In the genomic region with DNA sequence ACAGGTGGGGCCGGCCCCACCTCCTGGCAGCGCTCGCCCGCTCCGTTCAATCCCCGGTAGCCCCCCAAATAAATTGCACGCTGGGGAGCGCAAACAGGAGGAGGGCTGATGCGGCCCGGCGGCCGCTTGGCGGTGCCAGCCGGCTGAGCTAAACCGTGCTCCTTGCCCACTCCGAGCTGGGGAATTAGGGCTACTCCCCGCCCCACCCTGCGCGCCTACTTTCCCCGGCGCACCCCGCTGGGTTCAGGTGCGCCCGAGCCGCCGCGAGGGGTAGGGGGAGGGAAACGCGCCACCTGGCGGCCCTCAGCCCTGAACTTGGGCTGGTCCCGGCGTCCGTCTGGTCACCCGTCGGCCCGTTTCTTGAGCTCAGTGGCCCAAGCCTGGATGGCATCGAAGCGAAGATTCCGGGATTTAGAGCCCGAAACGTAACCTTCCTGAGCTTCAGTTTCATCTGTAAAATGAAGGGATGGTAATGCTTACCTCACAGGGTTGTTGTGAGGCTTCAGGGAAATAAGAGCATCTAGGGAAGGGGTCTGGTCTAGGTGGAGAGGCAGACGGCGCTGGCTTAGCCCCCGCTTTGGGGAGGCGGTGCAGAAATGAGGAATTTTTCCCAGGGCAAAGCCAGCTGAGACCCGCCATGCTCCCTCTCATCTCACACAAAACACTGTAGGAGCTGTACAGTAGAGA, we compare ENCODE assay signal across 8 cellular contexts. TPM values are rescaled to one million over a fixed set of nuclear protein-coding genes. Genes with fewer than 3 reads are reported as not detected.
A peak's percentile ranks its signal among the peaks of the same experiment; 100 is the strongest.
DNase-seq lines count a peak whose midpoint lies in the region; ATAC-seq and TF ChIP-seq lines count a peak whose summit lies in the region.

No MANE protein-coding gene starts in this region.

- peaks cover 7% of the 10 kb centered on the region for H3K4me1 Mint-ChIP-seq in activated T-cell treated with anti-CD3 and anti-CD28 coated beads, Interleukin-2, amount 50 U/mL, for 4 hours (ENCODE audit: low read depth)
- peaks cover 29% of the 10 kb centered on the region for H3K4me1 Mint-ChIP-seq in nephron
- peaks cover 12% of the 10 kb centered on the region for H3K4me1 Mint-ChIP-seq in stimulated activated naive CD8-positive, alpha-beta T cell treated with anti-CD3 and anti-CD28 coated beads, Interleukin-15, amount 100 ng/mL, for 72 hours

- TF ChIP-seq CTCF in fibroblast of mammary gland (conservative IDR thresholded peaks at IDR 0.05; ENCODE audit: control insufficient read depth, insufficient read depth, low read depth, low read length) = peak; percentile 40
- peak; percentile 55 to 83 (median 68) for TF ChIP-seq CTCF in nephron (IDR thresholded peaks at IDR 0.05; ENCODE audit: unreplicated experiment in 3 of 3)

- H3K27ac Mint-ChIP-seq in nephron = peak overlapping the region in 1 of 3 experiments; percentile 59
- no peak overlapping the region for H3K27ac Mint-ChIP-seq in stimulated activated naive CD8-positive, alpha-beta T cell treated with anti-CD3 and anti-CD28 coated beads, Interleukin-15, amount 100 ng/mL, for 72 hours

- peak overlapping the region; percentile 71 for H3K4me3 Mint-ChIP-seq in activated T-cell treated with anti-CD3 and anti-CD28 coated beads, Interleukin-2, amount 50 U/mL, for 4 hours
- peak overlapping the region; percentile 82 to 83 (median 83) for H3K4me3 Mint-ChIP-seq in nephron
- peak overlapping the region; percentile 76 to 83 for H3K4me3 Mint-ChIP-seq in stimulated activated naive CD8-positive, alpha-beta T cell treated with anti-CD3 and anti-CD28 coated beads, Interleukin-15, amount 100 ng/mL, for 72 hours

- DNase-seq in AG08395 (ENCODE audit: low spot score) = peak; percentile 52
- peak; percentile 61 for DNase-seq in NOMO-1 treated with DMSO at 0.1 percent for 48 hours (lab: John Stamatoyannopoulos, UW; ENCODE audit: unreplicated experiment)
- peak; percentile 67 for DNase-seq in activated T-cell treated with anti-CD3 and anti-CD28 coated beads, Interleukin-2, amount 50 U/mL, for 4 hours
- peak; percentile 27 for DNase-seq in fibroblast of mammary gland (ENCODE audit: low read depth)
- peak; percentile 71 for DNase-seq in stimulated activated naive CD8-positive, alpha-beta T cell treated with anti-CD3 and anti-CD28 coated beads, Interleukin-15, amount 100 ng/mL, for 72 hours

- peaks cover 58% of the 10 kb centered on the region for H3K27me3 Mint-ChIP-seq in activated T-cell treated with anti-CD3 and anti-CD28 coated beads, Interleukin-2, amount 50 U/mL, for 4 hours (ENCODE audit: low read depth)
- peaks cover 61% of the 10 kb centered on the region for H3K27me3 Mint-ChIP-seq in nephron (ENCODE audit: low read depth)
- peaks cover 91% of the 10 kb centered on the region for H3K27me3 Mint-ChIP-seq in stimulated activated naive CD8-positive, alpha-beta T cell treated with anti-CD3 and anti-CD28 coated beads, Interleukin-15, amount 100 ng/mL, for 72 hours

- ATAC-seq in GM19043 (IDR thresholded peaks at IDR 0.05; ENCODE audit: low read depth, unreplicated experiment) (peak; percentile 69), HG03342 (IDR thresholded peaks at IDR 0.05; ENCODE audit: unreplicated experiment) (peak; percentile 60)
- peak; percentile 74 to 75 for ATAC-seq in activated T-cell treated with anti-CD3 and anti-CD28 coated beads, Interleukin-2, amount 50 U/mL, for 4 hours
- peak; percentile 85 for ATAC-seq in stimulated activated naive CD8-positive, alpha-beta T cell treated with anti-CD3 and anti-CD28 coated beads, Interleukin-15, amount 100 ng/mL, for 72 hours

- H3K9me3 Mint-ChIP-seq in activated T-cell treated with anti-CD3 and anti-CD28 coated beads, Interleukin-2, amount 50 U/mL, for 4 hours = no peaks in the 10 kb centered on the region
- H3K9me3 Mint-ChIP-seq in nephron = no peaks in the 10 kb centered on the region
- peaks cover 2 to 3% of the 10 kb centered on the region in 2 donors for H3K9me3 Mint-ChIP-seq in stimulated activated naive CD8-positive, alpha-beta T cell treated with anti-CD3 and anti-CD28 coated beads, Interleukin-15, amount 100 ng/mL, for 72 hours

- peak overlapping the region; percentile 49 for H3K4me3 ChIP-seq in fibroblast of mammary gland (ENCODE audit: control insufficient read depth, low read depth, low read length)

- H3K36me3 Mint-ChIP-seq in activated T-cell treated with anti-CD3 and anti-CD28 coated beads, Interleukin-2, amount 50 U/mL, for 4 hours (ENCODE audit: insufficient read depth) = no peaks in the 10 kb centered on the region
- no peaks in the 10 kb centered on the region for H3K36me3 Mint-ChIP-seq in nephron (ENCODE audit: low read depth)

RNA-seq across cellular contexts. Expression of a gene that starts 0.5 kb away (rescaled TPM):
- total RNA-seq in activated T-cell treated with anti-CD3 and anti-CD28 coated beads, Interleukin-2, amount 50 U/mL, for 4 hours = under 1 TPM; 0.08 to 0.38 (median 0.18) TPM

RNA-seq across cellular contexts. Expression of a gene that starts 19.0 kb away (rescaled TPM):
- total RNA-seq in activated T-cell treated with anti-CD3 and anti-CD28 coated beads, Interleukin-2, amount 50 U/mL, for 4 hours = 10 to 100 TPM; 28.6 to 30.8 (median 30.6) TPM

RNA-seq across cellular contexts. Expression of a gene that starts 52.7 kb away (rescaled TPM):
- total RNA-seq in activated T-cell treated with anti-CD3 and anti-CD28 coated beads, Interleukin-2, amount 50 U/mL, for 4 hours = 10 to 100 TPM; 31.0 to 35.6 (median 31.8) TPM

Comparison
In these comparisons a context has a peak if more than half of its experiments do, and no peak if none do; other contexts are left out.
1. Peak in every context shown above with its lines: DNase-seq, ATAC-seq and H3K4me3 ChIP-seq.